In the genomic region with DNA sequence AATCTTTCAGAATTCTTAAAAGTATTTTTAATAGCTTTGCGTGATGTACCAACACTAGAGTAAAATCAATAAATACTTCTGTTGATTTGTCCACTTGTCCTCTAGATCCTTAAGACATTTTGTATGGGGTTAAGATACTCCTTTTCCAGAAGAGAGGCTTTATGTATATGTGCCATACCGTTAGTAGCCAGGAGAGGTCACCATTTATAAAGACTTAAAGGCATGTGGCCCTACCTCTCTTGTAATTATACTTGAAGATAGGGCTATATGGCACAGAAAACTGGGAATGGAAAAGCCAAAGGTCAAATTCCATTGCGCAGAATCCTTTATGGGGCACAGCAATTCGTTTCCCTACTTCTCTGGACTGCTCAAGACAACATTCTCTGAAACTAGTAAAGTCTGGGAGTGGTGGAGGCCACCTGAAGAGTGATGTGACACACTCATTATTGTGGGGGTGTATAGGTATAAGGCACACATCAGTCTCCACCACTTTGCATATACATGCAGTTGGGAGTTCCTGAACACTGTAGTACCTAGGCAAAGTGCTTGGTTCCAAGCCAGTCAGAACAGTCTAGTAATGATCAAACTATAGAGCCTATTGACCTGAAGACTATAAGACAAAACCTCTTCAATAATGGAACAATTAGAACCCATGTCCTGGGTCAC, we compare ENCODE assay signal across 8 cellular contexts.
DNase-seq lines count a peak whose midpoint lies in the region; ATAC-seq and TF ChIP-seq lines count a peak whose summit lies in the region.

No MANE protein-coding gene starts in this region.

- intact Hi-C loops in prostate gland (cut with DNase I): loop anchor here (10.0 kb wide), 1 partner anchor 913 kb away; no protein-coding TSS in a partner anchor

- ATAC-seq in HG02610 (IDR thresholded peaks at IDR 0.05; ENCODE audit: unreplicated experiment): peak; percentile 52

- no peaks in the 10 kb centered on the region for H3K27me3 ChIP-seq in prostate gland (replicated peaks; ENCODE audit: insufficient read depth)

- no peaks in the 10 kb centered on the region for H3K9me3 ChIP-seq in prostate gland

- no peak overlapping the region for H3K4me3 ChIP-seq in GM12864 (ENCODE audit: low read depth, low read length)
- no peak overlapping the region for H3K4me3 ChIP-seq in NB4 (ENCODE audit: low read depth, low read length)
- no peak overlapping the region for H3K4me3 ChIP-seq in prostate gland

- H3K4me1 ChIP-seq in prostate gland (replicated peaks): no peaks in the 10 kb centered on the region

- peak; percentile 63 for TF ChIP-seq CTCF in GM12864 (IDR thresholded peaks at IDR 0.05; ENCODE audit: low read depth, low read length, missing control alignments)
- peak; percentile 51 for TF ChIP-seq CTCF in NB4 (IDR thresholded peaks at IDR 0.05; ENCODE audit: low read depth, low read length)
- TF ChIP-seq CTCF in prostate gland (IDR thresholded peaks at IDR 0.05): peak in 3 of 4 experiments; percentile 39 to 50 (median 45)

- H3K36me3 ChIP-seq in prostate gland: no peaks in the 10 kb centered on the region

- 30% methylated on average over 4 of the region's 4 CpGs for WGBS in prostate gland

- no peak overlapping the region for H3K27ac ChIP-seq in prostate gland

- DNase-seq in AG08395 (ENCODE audit: low spot score) (peak; percentile 64), GM12864 (ENCODE audit: low read depth) (peak; percentile 75), NB4 (ENCODE audit: low read depth) (peak; percentile 60), T-helper 9 cell (peak; percentile 1), foreskin melanocyte (peak; percentile 52), prostate gland (ENCODE audit: low spot score) (no peak), GOT3 (lab: John Stamatoyannopoulos, UW) (no peak)

- TF ChIP-seq POLR2A in NB4 (IDR thresholded peaks at IDR 0.05; ENCODE audit: extremely low read depth, insufficient read length) (no peak), prostate gland (IDR thresholded peaks at IDR 0.05) (no peak)

Comparison
In these comparisons a context has a peak if more than half of its experiments do, and no peak if none do; other contexts are left out.
1. DNase-seq: peak in AG08395 (single experiment), GM12864 (single experiment), NB4 (single experiment), T-helper 9 cell (single experiment) and foreskin melanocyte (single experiment); none in prostate gland (single experiment) and GOT3 (single experiment).
2. Peak in every context shown above with its lines, with median percentiles within 50 percentile points of each other: CTCF ChIP-seq.